ENCODE assay signal across 8 cellular contexts in genomic region chr10:104028146-104028545, GRCh38. TPM values are rescaled to one million over a fixed set of nuclear protein-coding genes. Genes with fewer than 3 reads are reported as not detected.
DNase-seq lines count a peak whose midpoint lies in the region; ATAC-seq lines count a peak whose summit lies in the region.

No MANE protein-coding gene starts in this region.

- H3K27me3 Mint-ChIP-seq in activated T-helper 17 cell treated with anti-CD3 and anti-CD28 coated beads, Interleukin-2, amount 50 U/mL, for 72 hours: no peaks in the 10 kb centered on the region

- no peak overlapping the region for H3K27ac ChIP-seq in aorta (ENCODE audit: low read depth in 1 of 2, low read length in 2 of 2)

- H3K27me3 ChIP-seq in aorta (ENCODE audit: control insufficient read depth in 1 of 2, insufficient read depth in 2 of 2, low read length in 1 of 2): no peaks in the 10 kb centered on the region

- H3K36me3 Mint-ChIP-seq in activated T-helper 17 cell treated with anti-CD3 and anti-CD28 coated beads, Interleukin-2, amount 50 U/mL, for 72 hours (ENCODE audit: low read depth): peaks cover 89% of the 10 kb centered on the region

- H3K4me3 Mint-ChIP-seq in activated T-helper 17 cell treated with anti-CD3 and anti-CD28 coated beads, Interleukin-2, amount 50 U/mL, for 72 hours: no peak overlapping the region

- no peaks in the 10 kb centered on the region for H3K4me1 ChIP-seq in aorta (ENCODE audit: control insufficient read depth in 1 of 2, insufficient read depth in 2 of 2, low read length in 2 of 2)

- H3K4me1 Mint-ChIP-seq in activated T-helper 17 cell treated with anti-CD3 and anti-CD28 coated beads, Interleukin-2, amount 50 U/mL, for 72 hours: no peaks in the 10 kb centered on the region

- peak; percentile 86 for ATAC-seq in activated T-helper 17 cell treated with anti-CD3 and anti-CD28 coated beads, Interleukin-2, amount 50 U/mL, for 72 hours (replicated peaks)
- ATAC-seq in aorta (ENCODE audit: low FRiP score): peak; percentile 22
- no peak for ATAC-seq in HG03469 (IDR thresholded peaks at IDR 0.05; ENCODE audit: unreplicated experiment)

- H3K4me3 ChIP-seq in aorta (ENCODE audit: low read length in 2 of 2): no peak overlapping the region

- H3K9me3 ChIP-seq in aorta (ENCODE audit: control insufficient read depth, low read length): no peaks in the 10 kb centered on the region

- intact Hi-C loops in aorta (cut with DNase I): no loop called here

- 68 to 71% methylated on average over 6 of the region's 6 CpGs for WGBS in aorta, 2 donors

- peaks cover 3 to 5% of the 10 kb centered on the region in 2 donors for H3K36me3 ChIP-seq in aorta (ENCODE audit: control insufficient read depth in 1 of 2, insufficient read depth in 2 of 2, low read length in 1 of 2)

- DNase-seq in stimulated activated CD4-positive, alpha-beta T cell treated with anti-CD3 and anti-CD28 coated beads, Interleukin-15, amount 100 ng/mL, for 24 hours: peak; percentile 27
- DNase-seq in stimulated activated CD4-positive, alpha-beta T cell treated with anti-CD3 and anti-CD28 coated beads, Interleukin-12 subunit alpha, Interleukin-12 subunit beta, amount 100 ng/mL, for 4 hours: no peak
- DNase-seq in iPS-NIHi7 (ENCODE audit: extremely low spot score): peak; percentile 69
- DNase-seq in aorta: no peak
- DNase-seq in islet precursor cell: no peak
- DNase-seq in CD1c-positive myeloid dendritic cell (ENCODE audit: extremely low spot score): no peak

- no peak overlapping the region for H3K27ac Mint-ChIP-seq in activated T-helper 17 cell treated with anti-CD3 and anti-CD28 coated beads, Interleukin-2, amount 50 U/mL, for 72 hours

- H3K9me3 Mint-ChIP-seq in activated T-helper 17 cell treated with anti-CD3 and anti-CD28 coated beads, Interleukin-2, amount 50 U/mL, for 72 hours: no peaks in the 10 kb centered on the region

RNA-seq across cellular contexts. Expression of gene COL17A1, which starts 57.5 kb away (rescaled TPM):
- total RNA-seq in activated T-helper 17 cell treated with anti-CD3 and anti-CD28 coated beads, Interleukin-2, amount 50 U/mL, for 72 hours: not detected
- total RNA-seq in aorta: 1 to 10 TPM in 1 of 2 donors, under 1 TPM in 1; 0.87 to 1.5 TPM
- 1 to 10 TPM in 1 of 2 donors, under 1 TPM in 1; 0.28 to 1.5 TPM for polyA plus RNA-seq in aorta

Comparison
In these comparisons a context has a peak if more than half of its experiments do, and no peak if none do; other contexts are left out.
1. DNase-seq: peak in stimulated activated CD4-positive, alpha-beta T cell treated with anti-CD3 and anti-CD28 coated beads, Interleukin-15, amount 100 ng/mL, for 24 hours (single experiment) and iPS-NIHi7 (single experiment); none in stimulated activated CD4-positive, alpha-beta T cell treated with anti-CD3 and anti-CD28 coated beads, Interleukin-12 subunit alpha, Interleukin-12 subunit beta, amount 100 ng/mL, for 4 hours (single experiment), aorta (0 of 2), islet precursor cell (single experiment) and CD1c-positive myeloid dendritic cell (single experiment).